18 cellular contexts compared by ENCODE assay signal in the genomic region with DNA sequence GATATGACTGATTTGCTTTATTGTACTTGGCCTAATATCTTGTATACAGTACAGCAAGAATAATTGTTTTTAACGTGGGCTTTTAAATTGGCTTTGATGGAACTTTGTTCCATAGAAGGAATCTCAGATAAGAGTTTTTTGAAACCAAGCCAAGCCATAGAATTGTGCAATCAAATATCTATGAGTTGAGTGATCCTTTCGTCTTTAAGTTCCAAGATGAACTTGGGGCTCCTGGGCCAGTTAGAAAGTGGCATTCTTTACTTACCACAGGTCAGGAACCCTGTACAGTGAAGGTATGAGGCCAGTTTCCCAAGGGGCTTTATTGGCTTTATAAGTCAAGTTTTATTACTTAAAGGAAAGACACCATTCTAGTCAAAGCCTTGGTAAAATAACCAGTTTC.
DNase-seq lines count a peak whose midpoint lies in the region; ATAC-seq and TF ChIP-seq lines count a peak whose summit lies in the region.
"Had no signal": no experiment of that assay in that cellular context is flagged by ENCODE, and none has a peak within 500 bp of the region (broad histone marks: within the 10 kb centered on the region; RNA-seq: fewer than 3 reads in every experiment).

No MANE protein-coding gene starts in this region.

- no peak for TF ChIP-seq CTCF in epithelial cell of esophagus (IDR thresholded peaks at IDR 0.05; ENCODE audit: insufficient read depth, low read depth, low read length, missing control alignments)
- no peak for TF ChIP-seq CTCF in retinal pigment epithelial cell (conservative IDR thresholded peaks at IDR 0.05; ENCODE audit: low read depth, low read length)

- ATAC-seq in GM21717 (IDR thresholded peaks at IDR 0.05; ENCODE audit: unreplicated experiment) (no peak), GM18858 (IDR thresholded peaks at IDR 0.05; ENCODE audit: unreplicated experiment) (no peak)
- ATAC-seq: Panc1 had no signal

- no peaks in the 10 kb centered on the region for H3K27me3 ChIP-seq in adipocyte (replicated peaks; ENCODE audit: control insufficient read depth, insufficient read depth, low read length)

- no peaks in the 10 kb centered on the region for H3K4me1 ChIP-seq in adipocyte (ENCODE audit: control insufficient read depth, insufficient read depth, low read length)

- DNase-seq in HT-29 (ENCODE audit: low spot score) (peak; percentile 25), adipocyte (ENCODE audit: low read depth) (peak; percentile 74), epithelial cell of esophagus (ENCODE audit: low read depth) (peak; percentile 43), retinal pigment epithelial cell (ENCODE audit: low read depth) (peak; percentile 51), NCI-H1092 (lab: John Stamatoyannopoulos, UW) (no peak)
- DNase-seq: CD4-positive, alpha-beta T cell; DMS79; GF-D8; HFFc6; IMR-90; Kasumi-1; NCI-H446; NCI-H774; Right ventricle myocardium superior; SK-N-SH had no signal

- H3K9me3 ChIP-seq in adipocyte (ENCODE audit: control insufficient read depth, low read length), result peaks cover 17% of the 10 kb centered on the region

- no peak overlapping the region for H3K9ac ChIP-seq in adipocyte (ENCODE audit: low read length)
- H3K9ac ChIP-seq: SK-N-SH had no signal

- H3K36me3 ChIP-seq in adipocyte (ENCODE audit: control insufficient read depth, insufficient read depth, low read length, severe bottlenecking), result no peaks in the 10 kb centered on the region

- H3K4me3 ChIP-seq in adipocyte (ENCODE audit: low read length) (no peak overlapping the region), epithelial cell of esophagus (ENCODE audit: low read length) (no peak overlapping the region), retinal pigment epithelial cell (ENCODE audit: low read length) (no peak overlapping the region)
